ENCODE assay signal across 20 cellular contexts in genomic region chr19:54305141-54305540, GRCh38. TPM values are rescaled to one million over a fixed set of nuclear protein-coding genes. Genes with fewer than 3 reads are reported as not detected.
A peak's percentile ranks its signal among the peaks of the same experiment; 100 is the strongest.
DNase-seq lines count a peak whose midpoint lies in the region; TF ChIP-seq lines count a peak whose summit lies in the region.
"Had no signal": no experiment of that assay in that cellular context is flagged by ENCODE, and none has a peak within 500 bp of the region (broad histone marks: within the 10 kb centered on the region; RNA-seq: fewer than 3 reads in every experiment).

No MANE protein-coding gene starts in this region.

- H3K4me3 Mint-ChIP-seq in activated naive CD4-positive, alpha-beta T cell treated with anti-CD3 and anti-CD28 coated beads, Interleukin-2, amount 50 U/mL, for 24 hours: peak overlapping the region; percentile 42
- H3K4me3 Mint-ChIP-seq in activated T-helper 2 cell treated with anti-CD3 and anti-CD28 coated beads, Interferon-gamma antibody, Interleukin-2, Interleukin-4, amounts not matched to agents 10 μg/mL and 5 μg/mL and 100 μg/mL, durations not matched to agents 14 hours and 24 hours and 36 hours (ENCODE audit: low read depth): no peak overlapping the region
- H3K4me3 Mint-ChIP-seq in type B pancreatic cell: no peak overlapping the region
- H3K4me3 Mint-ChIP-seq: B cell; CD4-positive, CD25-positive, alpha-beta regulatory T cell; HFFc6; IgD-negative memory B cell had no signal

- H3K4me1 Mint-ChIP-seq in activated naive CD4-positive, alpha-beta T cell treated with anti-CD3 and anti-CD28 coated beads, Interleukin-2, amount 50 U/mL, for 24 hours: peaks cover 26% of the 10 kb centered on the region
- H3K4me1 Mint-ChIP-seq in activated T-helper 2 cell treated with anti-CD3 and anti-CD28 coated beads, Interferon-gamma antibody, Interleukin-2, Interleukin-4, amounts not matched to agents 10 μg/mL and 5 μg/mL and 100 μg/mL, durations not matched to agents 14 hours and 24 hours and 36 hours (ENCODE audit: low read depth): peaks cover 17% of the 10 kb centered on the region
- H3K4me1 Mint-ChIP-seq in type B pancreatic cell (ENCODE audit: unreplicated experiment): no peaks in the 10 kb centered on the region

- H3K36me3 Mint-ChIP-seq in activated naive CD4-positive, alpha-beta T cell treated with anti-CD3 and anti-CD28 coated beads, Interleukin-2, amount 50 U/mL, for 24 hours: no peaks in the 10 kb centered on the region
- H3K36me3 Mint-ChIP-seq in activated T-helper 2 cell treated with anti-CD3 and anti-CD28 coated beads, Interferon-gamma antibody, Interleukin-2, Interleukin-4, amounts not matched to agents 10 μg/mL and 5 μg/mL and 100 μg/mL, durations not matched to agents 14 hours and 24 hours and 36 hours (ENCODE audit: low read depth): no peaks in the 10 kb centered on the region
- no peaks in the 10 kb centered on the region for H3K36me3 Mint-ChIP-seq in type B pancreatic cell
- H3K36me3 Mint-ChIP-seq: CD4-positive, CD25-positive, alpha-beta regulatory T cell had no signal

- no peaks in the 10 kb centered on the region for H3K27me3 Mint-ChIP-seq in activated naive CD4-positive, alpha-beta T cell treated with anti-CD3 and anti-CD28 coated beads, Interleukin-2, amount 50 U/mL, for 24 hours
- H3K27me3 Mint-ChIP-seq in activated T-helper 2 cell treated with anti-CD3 and anti-CD28 coated beads, Interferon-gamma antibody, Interleukin-2, Interleukin-4, amounts not matched to agents 10 μg/mL and 5 μg/mL and 100 μg/mL, durations not matched to agents 14 hours and 24 hours and 36 hours (ENCODE audit: low read depth): peaks cover 9% of the 10 kb centered on the region
- peaks cover 23% of the 10 kb centered on the region for H3K27me3 Mint-ChIP-seq in type B pancreatic cell

- peak overlapping the region; percentile 89 for H3K27ac Mint-ChIP-seq in activated naive CD4-positive, alpha-beta T cell treated with anti-CD3 and anti-CD28 coated beads, Interleukin-2, amount 50 U/mL, for 24 hours
- peak overlapping the region; percentile 56 for H3K27ac Mint-ChIP-seq in activated T-helper 2 cell treated with anti-CD3 and anti-CD28 coated beads, Interferon-gamma antibody, Interleukin-2, Interleukin-4, amounts not matched to agents 10 μg/mL and 5 μg/mL and 100 μg/mL, durations not matched to agents 14 hours and 24 hours and 36 hours
- H3K27ac Mint-ChIP-seq in type B pancreatic cell: no peak overlapping the region
- H3K27ac Mint-ChIP-seq: B cell; CD4-positive, CD25-positive, alpha-beta regulatory T cell; HFFc6; IgD-negative memory B cell had no signal

- no peak for TF ChIP-seq CTCF in type B pancreatic cell (conservative IDR thresholded peaks at IDR 0.05)

- intact Hi-C loops in activated T-helper 2 cell treated with anti-CD3 and anti-CD28 coated beads, Interferon-gamma antibody, Interleukin-2, Interleukin-4, amounts not matched to agents 10 μg/mL and 5 μg/mL and 100 μg/mL, durations not matched to agents 14 hours and 24 hours and 36 hours (cut with micrococcal nuclease): no loop called here

- no peaks in the 10 kb centered on the region for H3K9me3 Mint-ChIP-seq in activated naive CD4-positive, alpha-beta T cell treated with anti-CD3 and anti-CD28 coated beads, Interleukin-2, amount 50 U/mL, for 24 hours
- no peaks in the 10 kb centered on the region for H3K9me3 Mint-ChIP-seq in activated T-helper 2 cell treated with anti-CD3 and anti-CD28 coated beads, Interferon-gamma antibody, Interleukin-2, Interleukin-4, amounts not matched to agents 10 μg/mL and 5 μg/mL and 100 μg/mL, durations not matched to agents 14 hours and 24 hours and 36 hours
- no peaks in the 10 kb centered on the region for H3K9me3 Mint-ChIP-seq in type B pancreatic cell
- H3K9me3 Mint-ChIP-seq: HFFc6, IgD-negative memory B cell had no signal

- no peak for DNase-seq in activated naive CD4-positive, alpha-beta T cell treated with anti-CD3 and anti-CD28 coated beads, Interleukin-2, amount 50 U/mL, for 16 hours
- DNase-seq in activated T-helper 2 cell treated with anti-CD3 and anti-CD28 coated beads, Interferon-gamma antibody, Interleukin-2, Interleukin-4, amounts not matched to agents 10 μg/mL and 5 μg/mL and 100 μg/mL, durations not matched to agents 14 hours and 24 hours and 36 hours (ENCODE audit: low spot score): no peak
- peak; percentile 59 for DNase-seq in mesenteric fat pad (ENCODE audit: low spot score)
- DNase-seq in type B pancreatic cell (ENCODE audit: extremely low spot score, unreplicated experiment): peak; percentile 25
- DNase-seq in iPS-NIHi11 (ENCODE audit: low spot score): no peak
- no peak for DNase-seq in activated CD4-positive, alpha-beta T cell treated with anti-CD3 and anti-CD28 coated beads for 48 hours
- DNase-seq: C1 segment of cervical spinal cord; CD4-positive, CD25-positive, alpha-beta regulatory T cell; DMS153; DMS79; GDM1; GOT3; HFFc6 had no signal

RNA-seq across cellular contexts. Expression of gene LILRA5, which starts 7.8 kb away (rescaled TPM):
- total RNA-seq in activated T-helper 2 cell treated with anti-CD3 and anti-CD28 coated beads, Interferon-gamma antibody, Interleukin-2, Interleukin-4, amounts not matched to agents 10 μg/mL and 5 μg/mL and 100 μg/mL, durations not matched to agents 14 hours and 24 hours and 36 hours: not detected in 2 replicates
- total RNA-seq in mesenteric fat pad (23.0 TPM), type B pancreatic cell (ENCODE audit: low replicate concordance) (not detected in 2 replicates)
- total RNA-seq: A172; B cell; CD4-positive, CD25-positive, alpha-beta regulatory T cell; Daoy; H7; HepG2; HFFc6 had no signal

RNA-seq across cellular contexts. Expression of gene LILRB2, which starts 24.2 kb away (rescaled TPM):
- total RNA-seq in activated T-helper 2 cell treated with anti-CD3 and anti-CD28 coated beads, Interferon-gamma antibody, Interleukin-2, Interleukin-4, amounts not matched to agents 10 μg/mL and 5 μg/mL and 100 μg/mL, durations not matched to agents 14 hours and 24 hours and 36 hours: not detected in 2 replicates
- total RNA-seq in mesenteric fat pad (14.4 TPM), type B pancreatic cell (ENCODE audit: low replicate concordance) (not detected in 2 replicates)
- total RNA-seq: A172; CD4-positive, CD25-positive, alpha-beta regulatory T cell; Daoy; H7; HepG2; HFFc6 had no signal

RNA-seq across cellular contexts. Expression of gene LILRA4, which starts 33.8 kb away (rescaled TPM):
- not detected in 2 replicates for total RNA-seq in activated T-helper 2 cell treated with anti-CD3 and anti-CD28 coated beads, Interferon-gamma antibody, Interleukin-2, Interleukin-4, amounts not matched to agents 10 μg/mL and 5 μg/mL and 100 μg/mL, durations not matched to agents 14 hours and 24 hours and 36 hours
- total RNA-seq in mesenteric fat pad: 1.0 TPM
- not detected in 2 replicates for total RNA-seq in type B pancreatic cell (ENCODE audit: low replicate concordance)
- total RNA-seq: A172; CD4-positive, CD25-positive, alpha-beta regulatory T cell; Daoy; H7; HepG2; HFFc6 had no signal

RNA-seq across cellular contexts. Expression of gene LILRB5, which starts 48.1 kb away (rescaled TPM):
- 0.05 TPM in 1 of 2 replicates, not detected in the other for total RNA-seq in activated T-helper 2 cell treated with anti-CD3 and anti-CD28 coated beads, Interferon-gamma antibody, Interleukin-2, Interleukin-4, amounts not matched to agents 10 μg/mL and 5 μg/mL and 100 μg/mL, durations not matched to agents 14 hours and 24 hours and 36 hours
- 69.4 TPM for total RNA-seq in mesenteric fat pad
- not detected in 2 replicates for total RNA-seq in type B pancreatic cell (ENCODE audit: low replicate concordance)
- total RNA-seq: A172; CD4-positive, CD25-positive, alpha-beta regulatory T cell; Daoy; H7; HepG2; HFFc6 had no signal

RNA-seq across cellular contexts. Expression of gene LAIR1, which starts 59.6 kb away (rescaled TPM):
- 8.8 and 10.8 TPM in 2 replicates for total RNA-seq in activated T-helper 2 cell treated with anti-CD3 and anti-CD28 coated beads, Interferon-gamma antibody, Interleukin-2, Interleukin-4, amounts not matched to agents 10 μg/mL and 5 μg/mL and 100 μg/mL, durations not matched to agents 14 hours and 24 hours and 36 hours
- total RNA-seq in mesenteric fat pad (63.8 TPM), type B pancreatic cell (ENCODE audit: low replicate concordance) (not detected in 2 replicates)
- total RNA-seq: A172, Daoy, HFFc6 had no signal

Comparison
In these comparisons a context has a peak if more than half of its experiments do, and no peak if none do; other contexts are left out.
1. DNase-seq: peak in mesenteric fat pad (single experiment) and type B pancreatic cell (single experiment); none in activated naive CD4-positive, alpha-beta T cell treated with anti-CD3 and anti-CD28 coated beads, Interleukin-2, amount 50 U/mL, for 16 hours (single experiment), activated T-helper 2 cell treated with anti-CD3 and anti-CD28 coated beads, Interferon-gamma antibody, Interleukin-2, Interleukin-4, amounts not matched to agents 10 μg/mL and 5 μg/mL and 100 μg/mL, durations not matched to agents 14 hours and 24 hours and 36 hours (single experiment), iPS-NIHi11 (single experiment) and activated CD4-positive, alpha-beta T cell treated with anti-CD3 and anti-CD28 coated beads for 48 hours (single experiment).
2. RNA of gene LILRA5, which starts 7.8 kb away (total RNA-seq): 23.0 TPM in mesenteric fat pad (single experiment); not detected in activated T-helper 2 cell treated with anti-CD3 and anti-CD28 coated beads, Interferon-gamma antibody, Interleukin-2, Interleukin-4, amounts not matched to agents 10 μg/mL and 5 μg/mL and 100 μg/mL, durations not matched to agents 14 hours and 24 hours and 36 hours and not detected in type B pancreatic cell; every median in the first group is over 10 times any median in the second.
3. RNA of gene LILRB2, which starts 24.2 kb away (total RNA-seq): 14.4 TPM in mesenteric fat pad (single experiment); not detected in activated T-helper 2 cell treated with anti-CD3 and anti-CD28 coated beads, Interferon-gamma antibody, Interleukin-2, Interleukin-4, amounts not matched to agents 10 μg/mL and 5 μg/mL and 100 μg/mL, durations not matched to agents 14 hours and 24 hours and 36 hours and not detected in type B pancreatic cell; every median in the first group is over 10 times any median in the second.